14 cellular contexts compared by ENCODE assay signal in the genomic region with DNA sequence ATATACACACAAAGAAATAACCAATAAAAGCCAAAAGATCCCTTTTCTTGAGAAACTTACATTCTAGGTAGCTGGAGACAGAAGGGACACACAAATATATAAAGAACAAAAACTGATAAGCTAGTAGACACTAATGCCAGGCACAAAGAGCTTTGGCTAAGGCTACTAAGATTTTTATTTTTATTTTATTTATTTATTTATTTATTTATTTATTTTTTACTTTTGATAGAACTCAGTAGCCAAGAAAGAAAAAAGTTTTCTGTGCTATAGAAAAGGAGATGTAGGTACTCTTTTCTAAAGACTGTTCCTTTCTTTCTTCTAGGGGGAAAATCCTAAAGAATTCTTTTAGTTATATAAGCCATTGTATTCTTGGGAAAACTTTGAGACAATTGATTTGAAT. TPM values are rescaled to one million over a fixed set of nuclear protein-coding genes. Genes with fewer than 3 reads are reported as not detected.
DNase-seq lines count a peak whose midpoint lies in the region; ATAC-seq lines count a peak whose summit lies in the region.
"Had no signal": no experiment of that assay in that cellular context is flagged by ENCODE, and none has a peak within 500 bp of the region (broad histone marks: within the 10 kb centered on the region; RNA-seq: fewer than 3 reads in every experiment).

No MANE protein-coding gene starts in this region.

- ATAC-seq in activated CD4-positive, alpha-beta T cell treated with anti-CD3 and anti-CD28 coated beads for 36 hours = no peak
- no peak for ATAC-seq in activated naive CD8-positive, alpha-beta T cell treated with anti-CD3 and anti-CD28 coated beads, Interleukin-2, amount 50 U/mL, for 24 hours
- ATAC-seq: GM12878 had no signal

- no peaks in the 10 kb centered on the region for H3K9me3 Mint-ChIP-seq in activated CD4-positive, alpha-beta T cell treated with anti-CD3 and anti-CD28 coated beads for 36 hours (ENCODE audit: low read depth)
- H3K9me3 Mint-ChIP-seq in activated naive CD8-positive, alpha-beta T cell (ENCODE audit: low read depth) = peaks cover 4% of the 10 kb centered on the region
- peaks cover 2% of the 10 kb centered on the region for H3K9me3 Mint-ChIP-seq in activated naive CD8-positive, alpha-beta T cell treated with anti-CD3 and anti-CD28 coated beads for 36 hours
- H3K9me3 Mint-ChIP-seq in activated naive CD8-positive, alpha-beta T cell treated with anti-CD3 and anti-CD28 coated beads, Interleukin-2, amount 50 U/mL, for 24 hours = no peaks in the 10 kb centered on the region

- POLR2A ChIA-PET in activated CD4-positive, alpha-beta T cell treated with anti-CD3 and anti-CD28 coated beads for 36 hours (lab: Charles Lee) = interaction anchor here (1.0 kb wide), 1 partner anchor 11 kb away, joined by 3 read pairs; no protein-coding TSS in a partner anchor

- no peak for DNase-seq in activated CD4-positive, alpha-beta T cell treated with anti-CD3 and anti-CD28 coated beads for 36 hours
- DNase-seq in activated CD4-positive, alpha-beta T cell treated with anti-CD3 and anti-CD28 coated beads for 4 hours = no peak
- DNase-seq in activated naive CD8-positive, alpha-beta T cell treated with anti-CD3 and anti-CD28 coated beads for 36 hours = no peak
- no peak for DNase-seq in activated naive CD8-positive, alpha-beta T cell treated with anti-CD3 and anti-CD28 coated beads, Interleukin-2, amount 50 U/mL, for 24 hours
- DNase-seq in NCI-H2029 treated with DMSO at 0.1 percent for 48 hours (lab: John Stamatoyannopoulos, UW) (no peak), iPS-NIHi7 (ENCODE audit: extremely low spot score) (no peak)
- DNase-seq: DMS79, GM23248, IMR-90 had no signal

- peaks cover 20% of the 10 kb centered on the region for H3K36me3 Mint-ChIP-seq in activated CD4-positive, alpha-beta T cell treated with anti-CD3 and anti-CD28 coated beads for 36 hours (ENCODE audit: low read depth)
- H3K36me3 Mint-ChIP-seq in activated naive CD8-positive, alpha-beta T cell = peaks cover 21% of the 10 kb centered on the region
- peaks cover 58% of the 10 kb centered on the region for H3K36me3 Mint-ChIP-seq in activated naive CD8-positive, alpha-beta T cell treated with anti-CD3 and anti-CD28 coated beads for 36 hours
- H3K36me3 Mint-ChIP-seq in activated naive CD8-positive, alpha-beta T cell treated with anti-CD3 and anti-CD28 coated beads, Interleukin-2, amount 50 U/mL, for 24 hours (ENCODE audit: low read depth) = peaks cover 6% of the 10 kb centered on the region
- H3K36me3 Mint-ChIP-seq: CD14-positive monocyte had no signal

- H3K27me3 Mint-ChIP-seq in activated CD4-positive, alpha-beta T cell treated with anti-CD3 and anti-CD28 coated beads for 36 hours = no peaks in the 10 kb centered on the region
- H3K27me3 Mint-ChIP-seq in activated naive CD8-positive, alpha-beta T cell = no peaks in the 10 kb centered on the region
- H3K27me3 Mint-ChIP-seq in activated naive CD8-positive, alpha-beta T cell treated with anti-CD3 and anti-CD28 coated beads for 36 hours = no peaks in the 10 kb centered on the region
- no peaks in the 10 kb centered on the region for H3K27me3 Mint-ChIP-seq in activated naive CD8-positive, alpha-beta T cell treated with anti-CD3 and anti-CD28 coated beads, Interleukin-2, amount 50 U/mL, for 24 hours

- intact Hi-C loops in activated CD4-positive, alpha-beta T cell treated with anti-CD3 and anti-CD28 coated beads for 36 hours (cut with DNase I, micrococcal nuclease) = no loop called here

- CTCF ChIA-PET in activated CD4-positive, alpha-beta T cell treated with anti-CD3 and anti-CD28 coated beads for 36 hours (lab: Charles Lee) = interaction anchor here (0.5 to 5.4 kb wide), 10 partner anchors 8 to 54 kb away, joined by 3 to 34 read pairs (median 3); no protein-coding TSS in a partner anchor

- H3K4me1 Mint-ChIP-seq in activated CD4-positive, alpha-beta T cell treated with anti-CD3 and anti-CD28 coated beads for 36 hours = peaks cover 70% of the 10 kb centered on the region
- H3K4me1 Mint-ChIP-seq in activated naive CD8-positive, alpha-beta T cell (ENCODE audit: low read depth) = peaks cover 87% of the 10 kb centered on the region
- H3K4me1 Mint-ChIP-seq in activated naive CD8-positive, alpha-beta T cell treated with anti-CD3 and anti-CD28 coated beads for 36 hours = peaks cover 75% of the 10 kb centered on the region
- peaks cover 79% of the 10 kb centered on the region for H3K4me1 Mint-ChIP-seq in activated naive CD8-positive, alpha-beta T cell treated with anti-CD3 and anti-CD28 coated beads, Interleukin-2, amount 50 U/mL, for 24 hours
- H3K4me1 Mint-ChIP-seq: CD14-positive monocyte had no signal

- H3K27ac Mint-ChIP-seq in activated CD4-positive, alpha-beta T cell treated with anti-CD3 and anti-CD28 coated beads for 36 hours = peak overlapping the region; percentile 75
- peak overlapping the region; percentile 96 for H3K27ac Mint-ChIP-seq in activated naive CD8-positive, alpha-beta T cell
- no peak overlapping the region for H3K27ac Mint-ChIP-seq in activated naive CD8-positive, alpha-beta T cell treated with anti-CD3 and anti-CD28 coated beads for 36 hours
- H3K27ac Mint-ChIP-seq in activated naive CD8-positive, alpha-beta T cell treated with anti-CD3 and anti-CD28 coated beads, Interleukin-2, amount 50 U/mL, for 24 hours = no peak overlapping the region
- H3K27ac Mint-ChIP-seq: CD14-positive monocyte had no signal

- H3K4me3 Mint-ChIP-seq in activated CD4-positive, alpha-beta T cell treated with anti-CD3 and anti-CD28 coated beads for 36 hours = peak overlapping the region; percentile 41
- no peak overlapping the region for H3K4me3 Mint-ChIP-seq in activated naive CD8-positive, alpha-beta T cell
- no peak overlapping the region for H3K4me3 Mint-ChIP-seq in activated naive CD8-positive, alpha-beta T cell treated with anti-CD3 and anti-CD28 coated beads for 36 hours
- peak overlapping the region; percentile 48 for H3K4me3 Mint-ChIP-seq in activated naive CD8-positive, alpha-beta T cell treated with anti-CD3 and anti-CD28 coated beads, Interleukin-2, amount 50 U/mL, for 24 hours
- H3K4me3 Mint-ChIP-seq: CD14-positive monocyte had no signal

RNA-seq across cellular contexts. Expression of gene THEMIS, which starts 34.1 kb away (rescaled TPM):
- total RNA-seq in activated CD4-positive, alpha-beta T cell treated with anti-CD3 and anti-CD28 coated beads for 36 hours = 10 to 100 TPM; 22.9 to 24.5 TPM
- 10 to 100 TPM; 48.3 to 49.7 TPM for total RNA-seq in activated naive CD8-positive, alpha-beta T cell treated with anti-CD3 and anti-CD28 coated beads for 36 hours
- total RNA-seq: A673, G401, IMR-90 had no signal

Comparison
In these comparisons a context has a peak if more than half of its experiments do, and no peak if none do; other contexts are left out.
1. H3K27ac Mint-ChIP-seq: peak in activated CD4-positive, alpha-beta T cell treated with anti-CD3 and anti-CD28 coated beads for 36 hours (single experiment) and activated naive CD8-positive, alpha-beta T cell (single experiment); none in activated naive CD8-positive, alpha-beta T cell treated with anti-CD3 and anti-CD28 coated beads for 36 hours (single experiment) and activated naive CD8-positive, alpha-beta T cell treated with anti-CD3 and anti-CD28 coated beads, Interleukin-2, amount 50 U/mL, for 24 hours (single experiment).
2. H3K4me3 Mint-ChIP-seq: peak in activated CD4-positive, alpha-beta T cell treated with anti-CD3 and anti-CD28 coated beads for 36 hours (single experiment) and activated naive CD8-positive, alpha-beta T cell treated with anti-CD3 and anti-CD28 coated beads, Interleukin-2, amount 50 U/mL, for 24 hours (single experiment); none in activated naive CD8-positive, alpha-beta T cell (single experiment) and activated naive CD8-positive, alpha-beta T cell treated with anti-CD3 and anti-CD28 coated beads for 36 hours (single experiment).